14 cellular contexts compared by ENCODE assay signal in genomic region chr11:8597182-8597581, GRCh38. TPM values are rescaled to one million over a fixed set of nuclear protein-coding genes. Genes with fewer than 3 reads are reported as not detected.
DNase-seq lines count a peak whose midpoint lies in the region; ATAC-seq and TF ChIP-seq lines count a peak whose summit lies in the region.
"Had no signal": no experiment of that assay in that cellular context is flagged by ENCODE, and none has a peak within 500 bp of the region (broad histone marks: within the 10 kb centered on the region; RNA-seq: fewer than 3 reads in every experiment).

No MANE protein-coding gene starts in this region.

- H3K27me3 ChIP-seq in RWPE2 (ENCODE audit: insufficient read depth, poor library complexity, severe bottlenecking) = no peaks in the 10 kb centered on the region
- peaks cover 46% of the 10 kb centered on the region for H3K27me3 ChIP-seq in foreskin keratinocyte

- H3K27ac ChIP-seq in RWPE2 (ENCODE audit: poor library complexity, severe bottlenecking) = no peak overlapping the region
- no peak overlapping the region for H3K27ac ChIP-seq in foreskin keratinocyte
- H3K27ac ChIP-seq: esophagus squamous epithelium had no signal

- 0 out of 3 replicates have a peak, but pooled peaks have one; percentile 24 for ATAC-seq in RWPE2 (ENCODE audit: low read depth)
- peak; percentile 27 for ATAC-seq in foreskin keratinocyte
- ATAC-seq in GM21529 (IDR thresholded peaks at IDR 0.05; ENCODE audit: unreplicated experiment) = no peak
- no peak for ATAC-seq in GM21360 (IDR thresholded peaks at IDR 0.05; ENCODE audit: unreplicated experiment)
- no peak for ATAC-seq in HG03196 (IDR thresholded peaks at IDR 0.05; ENCODE audit: unreplicated experiment)
- ATAC-seq: activated T-cell treated with anti-CD3 and anti-CD28 coated beads, Interleukin-2, amount 50 U/mL, for 72 hours had no signal

- peak; percentile 38 for DNase-seq in EH (ENCODE audit: low read depth)
- peak; percentile 52 for DNase-seq in LHCN-M2 (ENCODE audit: low read depth)
- no peak for DNase-seq in RWPE2 (ENCODE audit: low spot score)
- DNase-seq in foreskin keratinocyte = peak in 1 of 2 donors; percentile 38
- DNase-seq in dermis blood vessel endothelial cell = no peak
- DNase-seq: activated T-cell treated with anti-CD3 and anti-CD28 coated beads, Interleukin-2, amount 50 U/mL, for 72 hours; central memory CD4-positive, alpha-beta T cell; esophagus squamous epithelium; left cardiac atrium; NCI-H187 had no signal

- H3K4me1 ChIP-seq in RWPE2 (ENCODE audit: insufficient read depth, poor library complexity, severe bottlenecking) = peaks cover 5% of the 10 kb centered on the region
- H3K4me1 ChIP-seq in foreskin keratinocyte = no peaks in the 10 kb centered on the region

- H3K4me3 ChIP-seq in RWPE2 (ENCODE audit: severe bottlenecking) = no peak overlapping the region
- H3K4me3 ChIP-seq: esophagus squamous epithelium had no signal

- no peak for TF ChIP-seq CTCF in RWPE2 (IDR thresholded peaks at IDR 0.05; ENCODE audit: poor library complexity, severe bottlenecking)
- TF ChIP-seq CTCF in foreskin keratinocyte (conservative IDR thresholded peaks at IDR 0.05) = no peak

- H3K9me3 ChIP-seq in RWPE2 (ENCODE audit: severe bottlenecking) = no peaks in the 10 kb centered on the region
- H3K9me3 ChIP-seq: esophagus squamous epithelium had no signal

- no peaks in the 10 kb centered on the region for H3K36me3 ChIP-seq in RWPE2 (ENCODE audit: low read depth)
- H3K36me3 ChIP-seq: esophagus squamous epithelium had no signal

RNA-seq across cellular contexts. Expression of gene STK33, which starts 3.2 kb away (rescaled TPM):
- total RNA-seq in LHCN-M2 (2014; rRNA removed) (0.40 and 0.51 TPM in 2 replicates), foreskin keratinocyte (0.39 and 0.54 TPM in 2 replicates), dermis blood vessel endothelial cell (0.51 and 1.1 TPM in 2 replicates)
- polyA plus RNA-seq in LHCN-M2 (2012) = 0.10 TPM
- polyA plus RNA-seq in foreskin keratinocyte = 0.37 and 0.43 TPM in 2 replicates
- total RNA-seq: SK-MEL-5 had no signal

Comparison
In these comparisons a context has a peak if more than half of its experiments do, and no peak if none do; other contexts are left out.
1. DNase-seq: peak in EH (single experiment) and LHCN-M2 (single experiment); none in RWPE2 (single experiment) and dermis blood vessel endothelial cell (single experiment).
2. ATAC-seq: peak in RWPE2 (single experiment) and foreskin keratinocyte (single experiment); none in GM21529 (single experiment), GM21360 (single experiment) and HG03196 (single experiment).